Comparison of ENCODE assay signal across 11 cellular contexts in the genomic region with DNA sequence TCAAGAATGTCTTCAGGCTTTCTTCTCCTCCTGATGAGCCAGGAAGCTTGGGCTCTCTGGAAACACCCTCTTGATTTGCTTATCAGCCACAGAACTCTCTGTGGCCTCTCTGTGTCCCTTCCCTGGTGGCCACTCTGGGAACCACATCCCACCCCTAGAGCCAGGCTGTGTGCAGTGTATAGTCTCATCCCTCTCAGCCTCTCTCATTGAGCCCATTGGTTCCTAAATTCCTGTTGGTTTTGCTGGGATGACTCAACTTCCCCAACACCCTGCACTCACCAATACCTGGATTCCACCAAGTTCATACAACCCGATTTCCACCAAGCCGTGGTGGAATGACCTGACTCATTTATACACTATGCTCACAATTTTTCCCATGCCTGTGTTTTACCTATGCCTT. TPM values are rescaled to one million over a fixed set of nuclear protein-coding genes. Genes with fewer than 3 reads are reported as not detected.
A peak's percentile ranks its signal among the peaks of the same experiment; 100 is the strongest.
DNase-seq lines count a peak whose midpoint lies in the region; ATAC-seq and TF ChIP-seq lines count a peak whose summit lies in the region.
"Had no signal": no experiment of that assay in that cellular context is flagged by ENCODE, and none has a peak within 500 bp of the region (broad histone marks: within the 10 kb centered on the region; RNA-seq: fewer than 3 reads in every experiment).

No MANE protein-coding gene starts in this region.

- H3K9me3 ChIP-seq in fibroblast of lung (ENCODE audit: control insufficient read depth, insufficient read depth, low read depth, low read length) (no peaks in the 10 kb centered on the region), thoracic aorta (no peaks in the 10 kb centered on the region)
- H3K9me3 ChIP-seq in CD8-positive, alpha-beta memory T cell (ENCODE audit: low read length) = no peaks in the 10 kb centered on the region
- H3K9me3 ChIP-seq: neutrophil had no signal

- CTCF ChIA-PET in RWPE1 (lab: Yijun Ruan, JAX) = interaction anchor here (1.3 kb wide), 1 partner anchor 147 kb away, joined by 3 read pairs; a partner anchor contains a TSS
- CTCF ChIA-PET in CD8-positive, alpha-beta memory T cell (lab: Charles Lee) = no interaction called here

- H3K4me2 ChIP-seq in fibroblast of lung (ENCODE audit: extremely low read depth, insufficient read depth, low read length) = no peak overlapping the region

- H3K9me3 Mint-ChIP-seq in activated naive CD8-positive, alpha-beta T cell treated with anti-CD3 and anti-CD28 coated beads, Interleukin-2, amount 50 U/mL, for 24 hours = no peaks in the 10 kb centered on the region
- no peaks in the 10 kb centered on the region for H3K9me3 Mint-ChIP-seq in activated naive CD8-positive, alpha-beta T cell treated with anti-CD3 and anti-CD28 coated beads for 36 hours
- no peaks in the 10 kb centered on the region for H3K9me3 Mint-ChIP-seq in CD8-positive, alpha-beta memory T cell
- H3K9me3 Mint-ChIP-seq: central memory CD8-positive, alpha-beta T cell had no signal

- H4K20me1 ChIP-seq in fibroblast of lung (ENCODE audit: control insufficient read depth, extremely low read depth, insufficient read depth, low read length) = no peaks in the 10 kb centered on the region

- no peak overlapping the region for H3K27ac ChIP-seq in RWPE1
- no peak overlapping the region for H3K27ac ChIP-seq in fibroblast of lung (ENCODE audit: insufficient read depth, low read length)
- H3K27ac ChIP-seq in thoracic aorta = peak overlapping the region; percentile 99 to 100
- no peak overlapping the region for H3K27ac ChIP-seq in CD8-positive, alpha-beta memory T cell (ENCODE audit: low read depth, low read length)
- H3K27ac ChIP-seq: neutrophil had no signal

- H3K79me2 ChIP-seq in fibroblast of lung (ENCODE audit: control insufficient read depth, insufficient read depth, low read length) = peaks cover 22% of the 10 kb centered on the region

- DNase-seq in activated naive CD8-positive, alpha-beta T cell treated with anti-CD3 and anti-CD28 coated beads, Interleukin-2, amount 50 U/mL, for 24 hours = peak; percentile 6
- no peak for DNase-seq in activated naive CD8-positive, alpha-beta T cell treated with anti-CD3 and anti-CD28 coated beads for 36 hours
- DNase-seq in RWPE1 (ENCODE audit: low spot score) (peak; percentile 37), fibroblast of lung (ENCODE audit: low read depth in 2 of 2) (peak in 1 of 2 donors; percentile 82), thoracic aorta (ENCODE audit: low spot score) (no peak), COLO829 (ENCODE audit: low spot score) (no peak), NCI-H2196 treated with DMSO at 0.1 percent for 48 hours (lab: John Stamatoyannopoulos, UW; ENCODE audit: unreplicated experiment) (no peak)
- no peak for DNase-seq in CD8-positive, alpha-beta memory T cell
- DNase-seq: NCI-H2171 had no signal

- H3K27me3 ChIP-seq in fibroblast of lung (ENCODE audit: control insufficient read depth, insufficient read depth, low read length) (no peaks in the 10 kb centered on the region), thoracic aorta (replicated peaks; ENCODE audit: insufficient read depth) (no peaks in the 10 kb centered on the region)
- no peaks in the 10 kb centered on the region for H3K27me3 ChIP-seq in CD8-positive, alpha-beta memory T cell (ENCODE audit: insufficient read depth, low read length, poor library complexity, severe bottlenecking)

- POLR2A ChIA-PET in RWPE1 (lab: Yijun Ruan, JAX; ENCODE audit: low non-redundant PET) = no interaction called here
- POLR2A ChIA-PET in CD8-positive, alpha-beta memory T cell (lab: Charles Lee) = no interaction called here

- peaks cover 5% of the 10 kb centered on the region for H3K36me3 ChIP-seq in fibroblast of lung (ENCODE audit: control insufficient read depth, insufficient read depth, low read length)
- peaks cover 8% of the 10 kb centered on the region for H3K36me3 ChIP-seq in thoracic aorta
- H3K36me3 ChIP-seq in CD8-positive, alpha-beta memory T cell (ENCODE audit: insufficient read depth, low read length) = no peaks in the 10 kb centered on the region
- H3K36me3 ChIP-seq: neutrophil had no signal

- ATAC-seq in activated naive CD8-positive, alpha-beta T cell treated with anti-CD3 and anti-CD28 coated beads, Interleukin-2, amount 50 U/mL, for 24 hours = peak; percentile 28
- ATAC-seq in thoracic aorta (ENCODE audit: insufficient number of reproducible peaks, low FRiP score, low read depth) = no peak

- H3K9ac ChIP-seq in fibroblast of lung (ENCODE audit: insufficient read depth, low read length) = no peak overlapping the region

- no peak overlapping the region for H3K4me3 Mint-ChIP-seq in activated naive CD8-positive, alpha-beta T cell treated with anti-CD3 and anti-CD28 coated beads, Interleukin-2, amount 50 U/mL, for 24 hours
- no peak overlapping the region for H3K4me3 Mint-ChIP-seq in activated naive CD8-positive, alpha-beta T cell treated with anti-CD3 and anti-CD28 coated beads for 36 hours
- H3K4me3 Mint-ChIP-seq in CD8-positive, alpha-beta memory T cell = no peak overlapping the region
- H3K4me3 Mint-ChIP-seq: central memory CD8-positive, alpha-beta T cell had no signal

- no peaks in the 10 kb centered on the region for H3K4me1 Mint-ChIP-seq in activated naive CD8-positive, alpha-beta T cell treated with anti-CD3 and anti-CD28 coated beads, Interleukin-2, amount 50 U/mL, for 24 hours
- H3K4me1 Mint-ChIP-seq in activated naive CD8-positive, alpha-beta T cell treated with anti-CD3 and anti-CD28 coated beads for 36 hours = no peaks in the 10 kb centered on the region
- H3K4me1 Mint-ChIP-seq in CD8-positive, alpha-beta memory T cell = no peaks in the 10 kb centered on the region
- H3K4me1 Mint-ChIP-seq: central memory CD8-positive, alpha-beta T cell had no signal

- no peaks in the 10 kb centered on the region for H3K36me3 Mint-ChIP-seq in activated naive CD8-positive, alpha-beta T cell treated with anti-CD3 and anti-CD28 coated beads, Interleukin-2, amount 50 U/mL, for 24 hours (ENCODE audit: low read depth)
- no peaks in the 10 kb centered on the region for H3K36me3 Mint-ChIP-seq in activated naive CD8-positive, alpha-beta T cell treated with anti-CD3 and anti-CD28 coated beads for 36 hours
- no peaks in the 10 kb centered on the region for H3K36me3 Mint-ChIP-seq in CD8-positive, alpha-beta memory T cell

- peaks cover 6% of the 10 kb centered on the region for H3K27me3 Mint-ChIP-seq in activated naive CD8-positive, alpha-beta T cell treated with anti-CD3 and anti-CD28 coated beads, Interleukin-2, amount 50 U/mL, for 24 hours
- peaks cover 8% of the 10 kb centered on the region for H3K27me3 Mint-ChIP-seq in activated naive CD8-positive, alpha-beta T cell treated with anti-CD3 and anti-CD28 coated beads for 36 hours
- H3K27me3 Mint-ChIP-seq in CD8-positive, alpha-beta memory T cell = peaks cover 21 to 33% of the 10 kb centered on the region in 2 donors

- TF ChIP-seq CTCF in RWPE1 (conservative IDR thresholded peaks at IDR 0.05; ENCODE audit: low read depth) = no peak
- TF ChIP-seq CTCF in fibroblast of lung (conservative IDR thresholded peaks at IDR 0.05 in 1 of 2, IDR thresholded peaks at IDR 0.05 in 1 of 2; ENCODE audit: low read depth in 1 of 2, low read length in 2 of 2) = peak; percentile 15 to 34
- peak; percentile 44 for TF ChIP-seq CTCF in thoracic aorta (IDR thresholded peaks at IDR 0.05)

- H3K4me3 ChIP-seq in fibroblast of lung (replicated peaks in 1 of 4; ENCODE audit: control extremely low read depth in 1 of 4, insufficient read depth in 1 of 4, low read depth in 3 of 4, low read length in 4 of 4) (no peak overlapping the region), thoracic aorta (peak overlapping the region; percentile 94)
- no peak overlapping the region for H3K4me3 ChIP-seq in CD8-positive, alpha-beta memory T cell (ENCODE audit: low read length)

- peaks cover 2% of the 10 kb centered on the region for H3K4me1 ChIP-seq in fibroblast of lung (ENCODE audit: control insufficient read depth, extremely low read depth, insufficient read depth, low read length)
- peaks cover 25 to 54% of the 10 kb centered on the region in 2 donors for H3K4me1 ChIP-seq in thoracic aorta (ENCODE audit: control insufficient read depth in 1 of 2, low read depth in 2 of 2)
- H3K4me1 ChIP-seq in CD8-positive, alpha-beta memory T cell (ENCODE audit: insufficient read depth, low read length) = no peaks in the 10 kb centered on the region

- H3K27ac Mint-ChIP-seq in activated naive CD8-positive, alpha-beta T cell treated with anti-CD3 and anti-CD28 coated beads, Interleukin-2, amount 50 U/mL, for 24 hours = no peak overlapping the region
- H3K27ac Mint-ChIP-seq in activated naive CD8-positive, alpha-beta T cell treated with anti-CD3 and anti-CD28 coated beads for 36 hours = no peak overlapping the region
- peak overlapping the region in 1 of 8 donors; percentile 68 for H3K27ac Mint-ChIP-seq in CD8-positive, alpha-beta memory T cell

- no peak overlapping the region for H2AFZ ChIP-seq in fibroblast of lung (ENCODE audit: low read length)

RNA-seq across cellular contexts. Expression of a gene that starts 5.2 kb away (rescaled TPM):
- total RNA-seq in activated naive CD8-positive, alpha-beta T cell treated with anti-CD3 and anti-CD28 coated beads for 36 hours = not detected
- 25.7 and 55.5 TPM in 2 replicates for total RNA-seq in fibroblast of lung
- 21.8 and 90.0 TPM in 2 replicates for polyA plus RNA-seq in fibroblast of lung
- 16.3 and 72.4 TPM in 2 replicates for polyA plus RNA-seq in fibroblast of lung (2012)
- polyA minus RNA-seq in fibroblast of lung (ENCODE audit: low replicate concordance) = 24.8 and 115 TPM in 2 replicates
- 100 to 1,000 TPM; 281 to 393 TPM for total RNA-seq in thoracic aorta
- total RNA-seq in CD8-positive, alpha-beta memory T cell = not detected
- polyA plus RNA-seq in CD8-positive, alpha-beta memory T cell = not detected

Comparison
In these comparisons a context has a peak if more than half of its experiments do, and no peak if none do; other contexts are left out.
1. DNase-seq: peak in activated naive CD8-positive, alpha-beta T cell treated with anti-CD3 and anti-CD28 coated beads, Interleukin-2, amount 50 U/mL, for 24 hours (single experiment) and RWPE1 (single experiment); none in activated naive CD8-positive, alpha-beta T cell treated with anti-CD3 and anti-CD28 coated beads for 36 hours (single experiment), thoracic aorta (single experiment), COLO829 (single experiment), CD8-positive, alpha-beta memory T cell (0 of 5) and NCI-H2196 treated with DMSO at 0.1 percent for 48 hours (single experiment).
2. H3K27ac ChIP-seq: peak in thoracic aorta (2 of 2); none in RWPE1 (single experiment), fibroblast of lung (single experiment) and CD8-positive, alpha-beta memory T cell (single experiment).
3. RNA of a gene that starts 5.2 kb away (total RNA-seq): 281 to 393 TPM in thoracic aorta and 25.7 to 55.5 TPM in fibroblast of lung; not detected in activated naive CD8-positive, alpha-beta T cell treated with anti-CD3 and anti-CD28 coated beads for 36 hours and not detected in CD8-positive, alpha-beta memory T cell; every median in the first group is over 10 times any median in the second.